In the genomic region with DNA sequence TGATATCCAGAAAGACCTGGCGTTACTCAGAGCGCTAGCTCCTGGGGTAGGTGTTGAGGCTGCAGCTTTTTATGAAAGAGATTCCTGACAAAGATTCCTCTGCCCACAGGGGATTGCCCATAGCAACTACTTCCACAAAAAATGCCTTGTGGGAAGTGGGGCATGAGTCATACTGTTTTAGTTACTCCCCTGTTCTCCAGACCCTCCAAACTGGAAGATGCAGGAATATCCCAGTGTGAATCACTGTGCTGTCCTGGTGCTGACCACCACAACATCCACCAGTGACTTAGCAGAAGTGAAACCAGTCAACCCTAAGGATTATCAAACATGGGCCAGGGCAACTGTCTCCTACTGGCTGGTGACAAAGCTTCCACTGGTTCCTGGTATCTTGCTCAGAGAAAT, we compare ENCODE assay signal across 11 cellular contexts.
A peak's percentile ranks its signal among the peaks of the same experiment; 100 is the strongest.
DNase-seq lines count a peak whose midpoint lies in the region; ATAC-seq and TF ChIP-seq lines count a peak whose summit lies in the region.
"Had no signal": no experiment of that assay in that cellular context is flagged by ENCODE, and none has a peak within 500 bp of the region (broad histone marks: within the 10 kb centered on the region; RNA-seq: fewer than 3 reads in every experiment).

No MANE protein-coding gene starts in this region.

- intact Hi-C loops in colonic mucosa (cut with DNase I), result no loop called here

- no peaks in the 10 kb centered on the region for H3K4me1 ChIP-seq in colonic mucosa
- H3K4me1 ChIP-seq: suprapubic skin had no signal

- no peak overlapping the region for H3K4me3 ChIP-seq in BJ (ENCODE audit: low read depth, low read length)
- H3K4me3 ChIP-seq in coronary artery, result no peak overlapping the region
- H3K4me3 ChIP-seq in colonic mucosa, result no peak overlapping the region
- H3K4me3 ChIP-seq: suprapubic skin had no signal

- H3K9ac ChIP-seq in colonic mucosa (ENCODE audit: low read depth in 2 of 2, low read length in 2 of 2), result no peak overlapping the region

- TF ChIP-seq CTCF in BJ (IDR thresholded peaks at IDR 0.05; ENCODE audit: insufficient read depth, low read depth, low read length), result no peak
- no peak for TF ChIP-seq CTCF in coronary artery (IDR thresholded peaks at IDR 0.05)
- TF ChIP-seq CTCF in colonic mucosa (IDR thresholded peaks at IDR 0.05), result no peak

- DNase-seq in BJ (ENCODE audit: low read depth) (peak; percentile 72), MV-4-11 (lab: John Stamatoyannopoulos, UW) (peak; percentile 5), coronary artery (ENCODE audit: low spot score) (no peak), myocyte (ENCODE audit: low read depth) (peak; percentile 88), colonic mucosa (no peak), NCI-H345 (lab: John Stamatoyannopoulos, UW) (no peak)
- DNase-seq: activated CD4-positive, CD25-positive, alpha-beta regulatory T cell; DMS53 had no signal

- H3K27ac ChIP-seq in coronary artery, result peak overlapping the region; percentile 23 to 61
- H3K27ac ChIP-seq in colonic mucosa, result no peak overlapping the region
- H3K27ac ChIP-seq: suprapubic skin had no signal

- no peaks in the 10 kb centered on the region for H3K9me3 ChIP-seq in colonic mucosa
- H3K9me3 ChIP-seq: suprapubic skin had no signal

- H3K36me3 ChIP-seq in BJ (ENCODE audit: control insufficient read depth, insufficient read depth, low read length) (no peaks in the 10 kb centered on the region), colonic mucosa (no peaks in the 10 kb centered on the region)
- H3K36me3 ChIP-seq: suprapubic skin had no signal

- CTCF ChIA-PET in BJ (lab: Yijun Ruan, JAX), result interaction anchor here (0.6 to 1.3 kb wide), 2 partner anchors 76 to 102 kb away, joined by 3 read pairs; no protein-coding TSS in a partner anchor

- ATAC-seq in HG03196 (IDR thresholded peaks at IDR 0.05; ENCODE audit: unreplicated experiment) (no peak), HG03108 (IDR thresholded peaks at IDR 0.05; ENCODE audit: unreplicated experiment) (no peak)

- POLR2A ChIA-PET in BJ (lab: Charles Lee), result interaction anchor here (0.7 kb wide), 1 partner anchor 95 kb away, joined by 3 read pairs; no protein-coding TSS in a partner anchor

- H3K27me3 ChIP-seq in BJ (ENCODE audit: control insufficient read depth, insufficient read depth, low read length) (no peaks in the 10 kb centered on the region), colonic mucosa (no peaks in the 10 kb centered on the region)
- H3K27me3 ChIP-seq: suprapubic skin had no signal

Comparison
In these comparisons a context has a peak if more than half of its experiments do, and no peak if none do; other contexts are left out.
1. DNase-seq: peak in BJ (single experiment), MV-4-11 (single experiment) and myocyte (single experiment); none in coronary artery (single experiment), colonic mucosa (single experiment) and NCI-H345 (single experiment).